ENCODE assay signal across 1 cellular context in genomic region chr2:213231966-213232365, GRCh38.
TF ChIP-seq lines count a peak whose summit lies in the region.

No MANE protein-coding gene starts in this region.

TF ChIP-seq in GM12878, 131 proteins besides CTCF, POLR2A, EP300 and RAD21 (continued from another document):
- TF ChIP-seq MLLT1 (IDR thresholded peaks at IDR 0.05): peak; percentile 4; the same call in 1 of the 2 replicates
- TF ChIP-seq SIN3A (IDR thresholded peaks at IDR 0.05; ENCODE audit: low read depth, low read length): no peak
- TF ChIP-seq ZNF274 (IDR thresholded peaks at IDR 0.05; ENCODE audit: insufficient read depth, insufficient read length): no peak
- peak; percentile 39; the same call in 1 of the 2 replicates for TF ChIP-seq ZNF687 (IDR thresholded peaks at IDR 0.05)
- no peak for TF ChIP-seq TCF12 (IDR thresholded peaks at IDR 0.05; ENCODE audit: low read depth, low read length)
- TF ChIP-seq USF1 (IDR thresholded peaks at IDR 0.05; ENCODE audit: borderline replicate concordance, extremely low read length, insufficient read depth, low read depth, low read length): no peak
- TF ChIP-seq NFIC (IDR thresholded peaks at IDR 0.05; ENCODE audit: low read depth, low read length): no peak
- TF ChIP-seq BACH1 (IDR thresholded peaks at IDR 0.05; ENCODE audit: borderline replicate concordance): no peak
- TF ChIP-seq STAT1 (conservative IDR thresholded peaks at IDR 0.05): no peak
- peak; percentile 61; the same call in 1 of the 2 replicates for TF ChIP-seq SMAD5 (IDR thresholded peaks at IDR 0.05; ENCODE audit: low read depth)
